Comparison of ENCODE assay signal across 2 cellular contexts in genomic region chr12:117000316-117000715, GRCh38.
A peak's percentile ranks its signal among the peaks of the same experiment; 100 is the strongest.
TF ChIP-seq lines count a peak whose summit lies in the region.

No MANE protein-coding gene starts in this region.

TF ChIP-seq in HepG2, 621 proteins besides CTCF, POLR2A, EP300 and RAD21:
- TF ChIP-seq POLR2G (IDR thresholded peaks at IDR 0.05; ENCODE audit: low read depth, low read length) (peak; percentile 11; the same call in 1 of the 2 replicates), MIER3 (CRISPR knock-in tag; IDR thresholded peaks at IDR 0.05; ENCODE audit: borderline replicate concordance) (no peak)

TF ChIP-seq in H1, 55 proteins besides CTCF, POLR2A, EP300 and RAD21:
- no peak for TF ChIP-seq GTF2F1 (IDR thresholded peaks at IDR 0.05; ENCODE audit: borderline replicate concordance, low read depth, low read length)
- TF ChIP-seq YY1 (IDR thresholded peaks at IDR 0.05; ENCODE audit: low read depth, low read length), result no peak
- TF ChIP-seq CTBP2 (IDR thresholded peaks at IDR 0.05; ENCODE audit: borderline replicate concordance, insufficient read depth, insufficient read length, low read length), result no peak
- TF ChIP-seq SP1 (IDR thresholded peaks at IDR 0.05; ENCODE audit: low read depth, low read length), result no peak
- TF ChIP-seq KDM4A (IDR thresholded peaks at IDR 0.05; ENCODE audit: low read depth, low read length, severe bottlenecking), result no peak
- TF ChIP-seq EZH2 (IDR thresholded peaks at IDR 0.05; ENCODE audit: low read depth, low read length, severe bottlenecking), result no peak
- no peak for TF ChIP-seq EGR1 (IDR thresholded peaks at IDR 0.05; ENCODE audit: borderline replicate concordance, low read depth, low read length)
- TF ChIP-seq CHD2 (IDR thresholded peaks at IDR 0.05; ENCODE audit: low read length), result no peak
- TF ChIP-seq SIN3A (conservative IDR thresholded peaks at IDR 0.05 in 1 of 2, IDR thresholded peaks at IDR 0.05 in 1 of 2; ENCODE audit: low read depth in 1 of 2, low read length in 2 of 2), result no peak
- TF ChIP-seq HDAC6 (IDR thresholded peaks at IDR 0.05; ENCODE audit: low read depth, low read length), result no peak
- no peak for TF ChIP-seq TAF7 (optimal IDR thresholded peaks at IDR 0.05; ENCODE audit: borderline replicate concordance, low read depth, low read length)
- no peak for TF ChIP-seq TAF1 (IDR thresholded peaks at IDR 0.05; ENCODE audit: low read depth, low read length)
- no peak for TF ChIP-seq POLR2AphosphoS5 (IDR thresholded peaks at IDR 0.05; ENCODE audit: low read depth, low read length)
- TF ChIP-seq BACH1 (IDR thresholded peaks at IDR 0.05; ENCODE audit: low read length), result no peak
- TF ChIP-seq SP4 (IDR thresholded peaks at IDR 0.05; ENCODE audit: low read length), result no peak
